8 cellular contexts compared by ENCODE assay signal in genomic region chr1:26034504-26035202, GRCh38. TPM values are rescaled to one million over a fixed set of nuclear protein-coding genes. Genes with fewer than 3 reads are reported as not detected.
A peak's percentile ranks its signal among the peaks of the same experiment; 100 is the strongest.
DNase-seq lines count a peak whose midpoint lies in the region; ATAC-seq and TF ChIP-seq lines count a peak whose summit lies in the region.

No MANE protein-coding gene starts in this region.

- H3K4me3 ChIP-seq in HCT116 (replicated peaks in 1 of 2; ENCODE audit: low read depth in 1 of 2, low read length in 2 of 2) (peak overlapping the region; percentile 91 to 98), SU-DHL-6 (ENCODE audit: insufficient read depth, low read length, poor library complexity, severe bottlenecking) (peak overlapping the region; percentile 90), gastroesophageal sphincter (peak overlapping the region; percentile 63 to 86), spleen (peak overlapping the region; percentile 69 to 97 (median 84))

- no peak overlapping the region; the same call in 1 of the 2 replicates for H3K27ac ChIP-seq in HCT116 (ENCODE audit: low read depth, low read length)
- H3K27ac ChIP-seq in SU-DHL-6 (ENCODE audit: low read depth, low read length): no peak overlapping the region
- peak overlapping the region in 3 of 4 donors; percentile 86 to 94 (median 90) for H3K27ac ChIP-seq in gastroesophageal sphincter
- peak overlapping the region in 6 of 8 donors; percentile 80 to 92 (median 87) for H3K27ac ChIP-seq in spleen

- H3K9me2 ChIP-seq in HCT116 (ENCODE audit: insufficient read depth) (no peaks in the 10 kb centered on the region), SU-DHL-6 (replicated peaks; ENCODE audit: insufficient read depth, low read length) (no peaks in the 10 kb centered on the region)

- POLR2A ChIA-PET in HCT116 (lab: Charles Lee): interaction anchor here (1.0 to 1.5 kb wide), 3 partner anchors 49 to 110 kb away, joined by 3 to 5 read pairs (median 3); no protein-coding TSS in a partner anchor

- RAD21 ChIA-PET in HCT116 (lab: Charles Lee; ENCODE audit: low non-redundant PET in 1 of 2, low total read pairs in 2 of 2, uncharacterized antibody in 2 of 2, unreplicated experiment in 2 of 2): interaction anchor here (0.6 to 2.1 kb wide), 5 partner anchors 11 to 1192 kb away, joined by 3 to 12 read pairs (median 3); no protein-coding TSS in a partner anchor

- TF ChIP-seq RAD21 in HCT116 (IDR thresholded peaks at IDR 0.05; ENCODE audit: low read depth): no peak

- H3K36me3 ChIP-seq in HCT116 (ENCODE audit: control insufficient read depth in 1 of 2, insufficient read depth in 2 of 2, low read length in 2 of 2) (no peaks in the 10 kb centered on the region), SU-DHL-6 (ENCODE audit: low read length) (no peaks in the 10 kb centered on the region), gastroesophageal sphincter (no peaks in the 10 kb centered on the region), spleen (no peaks in the 10 kb centered on the region)

- CTCF ChIA-PET in HCT116 (lab: Charles Lee): interaction anchor here (0.7 to 3.8 kb wide), 8 partner anchors 10 to 383 kb away, joined by 4 to 60 read pairs (median 6); partner anchors contain the start of genes CEP85 and PDIK1L

- BruUV-seq in HCT116 (replicated peaks; lab: Mats Ljungman, UMichigan): no TSS peak

- intact Hi-C loops in HCT116 (cut with micrococcal nuclease) (loop anchor here (2.0 to 5.0 kb wide), 4 partner anchors 76 to 358 kb away; partner anchors contain the start of genes C1orf232, PDIK1L and ZNF593), spleen (cut with DNase I; ENCODE audit: low total_unique reads) (loop anchor here (10.0 kb wide), 1 partner anchor 110 kb away; no protein-coding TSS in a partner anchor)

- TF ChIP-seq CTCF in HCT116 (IDR thresholded peaks at IDR 0.05 in 2 of 3, conservative IDR thresholded peaks at IDR 0.05 in 1 of 3; ENCODE audit: borderline replicate concordance in 1 of 3, insufficient read depth in 1 of 3, low read depth in 2 of 3, low read length in 2 of 3) (no peak), SU-DHL-6 (IDR thresholded peaks at IDR 0.05; ENCODE audit: insufficient read depth, low read length, poor library complexity, severe bottlenecking) (no peak), gastroesophageal sphincter (IDR thresholded peaks at IDR 0.05) (no peak), spleen (IDR thresholded peaks at IDR 0.05 in 8 of 11, conservative IDR thresholded peaks at IDR 0.05 in 3 of 11) (no peak)

- no peak for TF ChIP-seq EP300 in gastroesophageal sphincter (IDR thresholded peaks at IDR 0.05)

- H3K27me3 ChIP-seq in HCT116 (ENCODE audit: insufficient read depth, low read length) (no peaks in the 10 kb centered on the region), SU-DHL-6 (ENCODE audit: low read length) (no peaks in the 10 kb centered on the region), gastroesophageal sphincter (peaks cover 15% of the 10 kb centered on the region), spleen (replicated peaks in 1 of 7) (peaks cover 0 to 28% (median 0%) of the 10 kb centered on the region in 7 donors)

- 54% methylated on average over 2 of the region's 15 CpGs; no CpG with 5 or more reads in 1 of the 2 donors for WGBS in gastroesophageal sphincter (ENCODE audit: low coverage in 1 of 2), 2 donors
- 21 to 25% (median 22%) methylated on average over 12 to 15 of the region's 15 CpGs for WGBS in spleen, 5 donors

- TF ChIP-seq POLR2A in HCT116 (IDR thresholded peaks at IDR 0.05; ENCODE audit: borderline replicate concordance, extremely low read depth, insufficient read depth, insufficient read length) (no peak), gastroesophageal sphincter (IDR thresholded peaks at IDR 0.05) (no peak), spleen (IDR thresholded peaks at IDR 0.05) (no peak)

- DNase-seq in HCT116 (ENCODE audit: low read depth, low spot score) (no peak), spleen (no peak), HuH-7.5 (ENCODE audit: low spot score) (no peak)
- DNase-seq in activated effector memory CD4-positive, alpha-beta T cell treated with Interleukin-2 at 50 U/mL for 16 hours: no peak

- H3K4me1 ChIP-seq in HCT116 (ENCODE audit: control insufficient read depth in 1 of 2, insufficient read depth in 2 of 2, low read length in 2 of 2) (peaks cover 11 to 27% of the 10 kb centered on the region in 2 experiments), gastroesophageal sphincter (peaks cover 0 to 17% (median 4%) of the 10 kb centered on the region in 3 donors), spleen (peaks cover 6 to 22% (median 15%) of the 10 kb centered on the region in 6 donors)

- H3K79me2 ChIP-seq in HCT116 (ENCODE audit: insufficient read depth, low read length) (no peaks in the 10 kb centered on the region), SU-DHL-6 (ENCODE audit: insufficient read depth, low read length) (no peaks in the 10 kb centered on the region)

- no peaks in the 10 kb centered on the region for H3F3A ChIP-seq in SU-DHL-6 (ENCODE audit: insufficient read depth)

- H2AFZ ChIP-seq in HCT116 (ENCODE audit: low read depth, low read length, poor library complexity, severe bottlenecking) (no peak overlapping the region), SU-DHL-6 (ENCODE audit: low read depth, low read length, severe bottlenecking) (peak overlapping the region; percentile 97)

- peak overlapping the region; percentile 100 for H3K4me2 ChIP-seq in HCT116 (ENCODE audit: low read length)
- peak overlapping the region; percentile 85 for H3K4me2 ChIP-seq in SU-DHL-6 (ENCODE audit: low read depth, low read length, poor library complexity, severe bottlenecking)

- peak overlapping the region; percentile 86 for H3K9ac ChIP-seq in HCT116 (ENCODE audit: low read length)
- peak overlapping the region; percentile 77 for H3K9ac ChIP-seq in SU-DHL-6 (ENCODE audit: low read length)

- H4K20me1 ChIP-seq in HCT116 (ENCODE audit: insufficient read depth) (no peaks in the 10 kb centered on the region), SU-DHL-6 (ENCODE audit: low read depth, low read length) (no peaks in the 10 kb centered on the region)

- H3K9me3 ChIP-seq in HCT116 (ENCODE audit: control insufficient read depth in 1 of 2, insufficient read depth in 1 of 2, low read depth in 1 of 2, low read length in 2 of 2) (no peaks in the 10 kb centered on the region), SU-DHL-6 (ENCODE audit: insufficient read depth, low read length) (no peaks in the 10 kb centered on the region), gastroesophageal sphincter (no peaks in the 10 kb centered on the region), spleen (no peaks in the 10 kb centered on the region)

- peak; percentile 54 for ATAC-seq in HCT116
- no peak for ATAC-seq in gastroesophageal sphincter
- ATAC-seq in HG02759 (IDR thresholded peaks at IDR 0.05; ENCODE audit: unreplicated experiment): no peak
- ATAC-seq in GM18907 (IDR thresholded peaks at IDR 0.05; ENCODE audit: unreplicated experiment): no peak

TF ChIP-seq in HCT116, 20 proteins besides CTCF, POLR2A, EP300 and RAD21:
- TF ChIP-seq CEBPB (IDR thresholded peaks at IDR 0.05; ENCODE audit: low read depth) (no peak), ATF3 (IDR thresholded peaks at IDR 0.05) (no peak), SRF (IDR thresholded peaks at IDR 0.05; ENCODE audit: low read depth) (no peak), EGR1 (IDR thresholded peaks at IDR 0.05; ENCODE audit: low read depth) (no peak), ELF1 (IDR thresholded peaks at IDR 0.05; ENCODE audit: borderline replicate concordance, low read depth) (no peak)

RNA-seq across cellular contexts. Expression of gene SLC30A2, which starts 11.3 kb away (rescaled TPM):
- total RNA-seq in HCT116 (2021; ENCODE audit: unreplicated experiment) (not detected), gastroesophageal sphincter (not detected), spleen (not detected)
- not detected in 2 replicates for polyA plus RNA-seq in HCT116 (2012)
- not detected for polyA plus RNA-seq in spleen

RNA-seq across cellular contexts. Expression of gene EXTL1, which starts 13.1 kb away (rescaled TPM):
- 0.15 TPM for total RNA-seq in HCT116 (2021; ENCODE audit: unreplicated experiment)
- 0.04 TPM in 2 replicates for polyA plus RNA-seq in HCT116 (2012)
- total RNA-seq in gastroesophageal sphincter: under 1 TPM in 3 of 4 donors, not detected in 1; 0.08 to 0.81 (median 0.31) TPM
- 1 to 10 TPM; 2.3 to 8.6 (median 4.9) TPM for total RNA-seq in spleen
- polyA plus RNA-seq in spleen: 1 to 10 TPM in 1 of 3 donors, under 1 TPM in 2; 0.30 to 3.6 (median 0.63) TPM

RNA-seq across cellular contexts. Expression of gene TRIM63, which starts 32.8 kb away (rescaled TPM):
- total RNA-seq in HCT116 (2021; ENCODE audit: unreplicated experiment): not detected
- not detected in 2 replicates for polyA plus RNA-seq in HCT116 (2012)
- total RNA-seq in gastroesophageal sphincter: 1 to 10 TPM in 2 of 4 donors, under 1 TPM in 2; 0.15 to 2.3 (median 0.82) TPM
- under 1 TPM in 2 of 7 donors, not detected in 5; 0.19 to 0.61 TPM for total RNA-seq in spleen
- polyA plus RNA-seq in spleen: under 1 TPM; 0.13 to 0.33 (median 0.30) TPM

RNA-seq across cellular contexts. Expression of gene PAFAH2, which starts 36.8 kb away (rescaled TPM):
- total RNA-seq in HCT116 (2021; ENCODE audit: unreplicated experiment): 13.0 TPM
- 6.4 and 9.8 TPM in 2 replicates for polyA plus RNA-seq in HCT116 (2012)
- 10 to 100 TPM in 1 of 4 donors, 1 to 10 TPM in 3; 6.6 to 12.2 (median 8.5) TPM for total RNA-seq in gastroesophageal sphincter
- 10 to 100 TPM; 12.9 to 19.7 (median 13.9) TPM for total RNA-seq in spleen
- 1 to 10 TPM; 3.9 to 5.3 (median 4.7) TPM for polyA plus RNA-seq in spleen

Comparison
In these comparisons a context has a peak if more than half of its experiments do, and no peak if none do; other contexts are left out.
1. H3K27ac ChIP-seq: peak in gastroesophageal sphincter (3 of 4) and spleen (6 of 8); none in HCT116 (single experiment) and SU-DHL-6 (single experiment).
2. Peak in every context shown above with its lines, with median percentiles within 50 percentile points of each other: H3K4me3 ChIP-seq.